Comparison of ENCODE assay signal across 2 cellular contexts in genomic region chr2:179898873-179899272, GRCh38.
TF ChIP-seq lines count a peak whose summit lies in the region.

No MANE protein-coding gene starts in this region.

TF ChIP-seq in GM12891, 5 proteins besides CTCF, POLR2A, EP300 and RAD21 (continued from another document):
- TF ChIP-seq POLR2AphosphoS5 (IDR thresholded peaks at IDR 0.05; ENCODE audit: low read depth, low read length), result no peak
- TF ChIP-seq PAX5 (IDR thresholded peaks at IDR 0.05; ENCODE audit: insufficient read depth, low read length, severe bottlenecking), result no peak

TF ChIP-seq in H1, 55 proteins besides CTCF, POLR2A, EP300 and RAD21:
- TF ChIP-seq SRF (IDR thresholded peaks at IDR 0.05; ENCODE audit: low read depth, low read length) (no peak), JUND (IDR thresholded peaks at IDR 0.05; ENCODE audit: low read length) (no peak), YY1 (IDR thresholded peaks at IDR 0.05; ENCODE audit: low read depth, low read length) (0 out of 2 replicates have a peak, but pooled peaks have one; percentile 26), E2F6 (IDR thresholded peaks at IDR 0.05) (peak; percentile 28; the same call in 1 of the 2 replicates), TAF1 (IDR thresholded peaks at IDR 0.05; ENCODE audit: low read depth, low read length) (no peak), HDAC6 (IDR thresholded peaks at IDR 0.05; ENCODE audit: low read depth, low read length) (no peak), BACH1 (IDR thresholded peaks at IDR 0.05; ENCODE audit: low read length) (no peak)
- TF ChIP-seq, protein P1, sequence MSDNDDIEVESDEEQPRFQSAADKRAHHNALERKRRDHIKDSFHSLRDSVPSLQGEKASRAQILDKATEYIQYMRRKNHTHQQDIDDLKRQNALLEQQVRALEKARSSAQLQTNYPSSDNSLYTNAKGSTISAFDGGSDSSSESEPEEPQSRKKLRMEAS (IDR thresholded peaks at IDR 0.05), result peak; percentile 54; the same call in 1 of the 2 replicates
